1 cellular context compared by ENCODE assay signal in genomic region chr17:48215583-48216139, GRCh38.
TF ChIP-seq lines count a peak whose summit lies in the region.

No MANE protein-coding gene starts in this region.

TF ChIP-seq in HEK293, 187 proteins besides CTCF, POLR2A, EP300 and RAD21 (continued from another document):
- no peak for TF ChIP-seq ZNF518A (tag by site-specific recombination; conservative IDR thresholded peaks at IDR 0.05; ENCODE audit: low read depth)
- TF ChIP-seq KLF16 (tag by site-specific recombination; IDR thresholded peaks at IDR 0.05): no peak
- TF ChIP-seq ZNF404 (tag by site-specific recombination; IDR thresholded peaks at IDR 0.05): no peak
- TF ChIP-seq ZBTB20 (tag by site-specific recombination; IDR thresholded peaks at IDR 0.05): no peak
- TF ChIP-seq ZBTB7A (tag by site-specific recombination; IDR thresholded peaks at IDR 0.05; ENCODE audit: low read depth): no peak
- TF ChIP-seq ZNF544 (tag by site-specific recombination; IDR thresholded peaks at IDR 0.05): no peak
- TF ChIP-seq ZNF121 (tag by site-specific recombination; IDR thresholded peaks at IDR 0.05): no peak
- no peak for TF ChIP-seq ZNF571 (tag by site-specific recombination; IDR thresholded peaks at IDR 0.05)
- no peak for TF ChIP-seq ZNF510 (tag by site-specific recombination; IDR thresholded peaks at IDR 0.05; ENCODE audit: insufficient replicate concordance)
- no peak for TF ChIP-seq FEZF1 (tag by site-specific recombination; IDR thresholded peaks at IDR 0.05)
- no peak for TF ChIP-seq ZSCAN5A (tag by site-specific recombination; IDR thresholded peaks at IDR 0.05)
- TF ChIP-seq ZNF701 (tag by site-specific recombination; IDR thresholded peaks at IDR 0.05): no peak
- peak; percentile 55; the same call in 1 of the 2 replicates for TF ChIP-seq SCRT1 (tag by site-specific recombination; IDR thresholded peaks at IDR 0.05; ENCODE audit: borderline replicate concordance)
- TF ChIP-seq ZNF223 (tag by site-specific recombination; IDR thresholded peaks at IDR 0.05): no peak
- TF ChIP-seq ZNF530 (tag by site-specific recombination; IDR thresholded peaks at IDR 0.05; ENCODE audit: low read depth): no peak
- no peak for TF ChIP-seq ZNF521 (tag by site-specific recombination; IDR thresholded peaks at IDR 0.05)
- no peak for TF ChIP-seq ZNF311 (tag by site-specific recombination; IDR thresholded peaks at IDR 0.05; ENCODE audit: borderline replicate concordance)
- TF ChIP-seq GLI2 (tag by site-specific recombination; IDR thresholded peaks at IDR 0.05; ENCODE audit: borderline replicate concordance, low read depth): no peak
- TF ChIP-seq ZNF548 (tag by site-specific recombination; IDR thresholded peaks at IDR 0.05): no peak
- TF ChIP-seq ZNF324 (tag by site-specific recombination; IDR thresholded peaks at IDR 0.05): no peak
- TF ChIP-seq ZNF660 (tag by site-specific recombination; IDR thresholded peaks at IDR 0.05): peak; percentile 41; the same call in 1 of the 2 replicates
- TF ChIP-seq KLF7 (tag by site-specific recombination; IDR thresholded peaks at IDR 0.05; ENCODE audit: borderline replicate concordance): no peak
- TF ChIP-seq ZNF202 (tag by site-specific recombination; IDR thresholded peaks at IDR 0.05; ENCODE audit: borderline replicate concordance): no peak
- TF ChIP-seq BCL11A (tag by site-specific recombination; IDR thresholded peaks at IDR 0.05; ENCODE audit: low read depth): no peak
- TF ChIP-seq YY1 (tag by site-specific recombination; IDR thresholded peaks at IDR 0.05): no peak
- no peak for TF ChIP-seq ZNF292 (tag by site-specific recombination; IDR thresholded peaks at IDR 0.05; ENCODE audit: borderline replicate concordance, low read depth)
- no peak for TF ChIP-seq AEBP2 (tag by site-specific recombination; IDR thresholded peaks at IDR 0.05; ENCODE audit: borderline replicate concordance)
- TF ChIP-seq ZNF501 (tag by site-specific recombination; IDR thresholded peaks at IDR 0.05): no peak
- no peak for TF ChIP-seq ZNF133 (tag by site-specific recombination; IDR thresholded peaks at IDR 0.05)
- TF ChIP-seq ZNF138 (tag by site-specific recombination; IDR thresholded peaks at IDR 0.05; ENCODE audit: borderline replicate concordance): no peak
- TF ChIP-seq ZNF560 (tag by site-specific recombination; IDR thresholded peaks at IDR 0.05; ENCODE audit: borderline replicate concordance): no peak
- no peak for TF ChIP-seq ZNF335 (tag by site-specific recombination; conservative IDR thresholded peaks at IDR 0.05)
- TF ChIP-seq ZSCAN23 (tag by site-specific recombination; IDR thresholded peaks at IDR 0.05): no peak
- no peak for TF ChIP-seq ZSCAN16 (tag by site-specific recombination; IDR thresholded peaks at IDR 0.05)
